Comparison of ENCODE assay signal across 8 cellular contexts in genomic region chr6:136921521-136921935, GRCh38. TPM values are rescaled to one million over a fixed set of nuclear protein-coding genes. Genes with fewer than 3 reads are reported as not detected.
DNase-seq lines count a peak whose midpoint lies in the region; ATAC-seq and TF ChIP-seq lines count a peak whose summit lies in the region.
"Had no signal": no experiment of that assay in that cellular context is flagged by ENCODE, and none has a peak within 500 bp of the region (broad histone marks: within the 10 kb centered on the region; RNA-seq: fewer than 3 reads in every experiment).

No MANE protein-coding gene starts in this region.

- no peak overlapping the region for H3K9ac ChIP-seq in KMS-11

- peak overlapping the region; percentile 57 for H2AFZ ChIP-seq in KMS-11 (ENCODE audit: low read depth)

- no peak overlapping the region for H3K27ac ChIP-seq in KMS-11
- no peak overlapping the region for H3K27ac ChIP-seq in brain microvascular endothelial cell
- no peak overlapping the region for H3K27ac ChIP-seq in thoracic aorta

- in situ Hi-C loops in brain microvascular endothelial cell (cut with HindIII; ENCODE audit: low pct_ligation_motif_present, low sequenced_read_pairs), result no loop called here

- H3K79me2 ChIP-seq in KMS-11 (ENCODE audit: insufficient read depth, low read depth), result no peaks in the 10 kb centered on the region

- H3K27me3 ChIP-seq in GM06990 (replicated peaks; ENCODE audit: control insufficient read depth, insufficient read depth, low read length) (peaks cover 2% of the 10 kb centered on the region), KMS-11 (ENCODE audit: insufficient read depth, low read depth) (no peaks in the 10 kb centered on the region), brain microvascular endothelial cell (replicated peaks) (peaks cover 36% of the 10 kb centered on the region), thoracic aorta (replicated peaks; ENCODE audit: insufficient read depth) (peaks cover 13% of the 10 kb centered on the region)

- H3K4me2 ChIP-seq in KMS-11, result 0 out of 2 replicates have a peak overlapping the region, but pooled peaks have one; percentile 17

- H3K36me3 ChIP-seq in GM06990 (ENCODE audit: control insufficient read depth, insufficient read depth, low read length), result no peaks in the 10 kb centered on the region
- H3K36me3 ChIP-seq in KMS-11 (ENCODE audit: insufficient read depth), result no peaks in the 10 kb centered on the region
- no peaks in the 10 kb centered on the region for H3K36me3 ChIP-seq in brain microvascular endothelial cell (replicated peaks)
- no peaks in the 10 kb centered on the region for H3K36me3 ChIP-seq in thoracic aorta

- H3K4me1 ChIP-seq in KMS-11 (ENCODE audit: low read depth, poor library complexity, severe bottlenecking), result no peaks in the 10 kb centered on the region
- peaks cover 28 to 35% of the 10 kb centered on the region in 2 donors for H3K4me1 ChIP-seq in thoracic aorta (ENCODE audit: control insufficient read depth in 1 of 2, low read depth in 2 of 2)

- peak; percentile 40 for ATAC-seq in left lobe of liver
- ATAC-seq in thoracic aorta (ENCODE audit: insufficient number of reproducible peaks, low FRiP score, low read depth), result no peak

- H4K20me1 ChIP-seq in KMS-11 (ENCODE audit: insufficient read depth), result no peaks in the 10 kb centered on the region

- no peak for TF ChIP-seq CTCF in GM06990 (IDR thresholded peaks at IDR 0.05; ENCODE audit: insufficient read depth, low read length, poor library complexity, severe bottlenecking)
- no peak for TF ChIP-seq CTCF in KMS-11 (conservative IDR thresholded peaks at IDR 0.05; ENCODE audit: low read depth, low read length)
- TF ChIP-seq CTCF in brain microvascular endothelial cell (IDR thresholded peaks at IDR 0.05; ENCODE audit: low read depth, low read length, missing control alignments), result no peak
- no peak for TF ChIP-seq CTCF in thoracic aorta (IDR thresholded peaks at IDR 0.05)

- H3K4me3 ChIP-seq in GM06990 (replicated peaks; ENCODE audit: low read depth, low read length) (peak overlapping the region; percentile 52), KMS-11 (IDR thresholded peaks at IDR 0.05; ENCODE audit: insufficient read depth, low read depth, low read length) (no peak overlapping the region), brain microvascular endothelial cell (ENCODE audit: low read depth, low read length) (peak overlapping the region; percentile 52), thoracic aorta (peak overlapping the region; percentile 80)

- H3K9me3 ChIP-seq in thoracic aorta, result no peaks in the 10 kb centered on the region

- DNase-seq in GM06990 (ENCODE audit: extremely low read depth, insufficient read length) (no peak), brain microvascular endothelial cell (no peak), left lobe of liver (ENCODE audit: low spot score) (no peak), thoracic aorta (ENCODE audit: low spot score) (no peak), ureter (ENCODE audit: low spot score) (no peak), mucosa of gallbladder (ENCODE audit: low spot score) (no peak)

RNA-seq across cellular contexts. Expression of gene SLC35D3, which starts 0.6 kb away (rescaled TPM):
- total RNA-seq in left lobe of liver (not detected), thoracic aorta (not detected), ureter (not detected), mucosa of gallbladder (not detected)
- total RNA-seq: T-helper 1 cell treated with Interleukin-12 subunit alpha and Interleukin-12 subunit beta and Interleukin-4 antibody, amounts not matched to agents 30 ng/mL and 1 ng/mL, for 36 hours had no signal
